24 cellular contexts compared by ENCODE assay signal in genomic region chr1:51347398-51348146, GRCh38. TPM values are rescaled to one million over a fixed set of nuclear protein-coding genes. Genes with fewer than 3 reads are reported as not detected.
"Had no signal": no experiment of that assay in that cellular context is flagged by ENCODE, and none has a peak within 500 bp of the region (broad histone marks: within the 10 kb centered on the region; RNA-seq: fewer than 3 reads in every experiment).

No MANE protein-coding gene starts in this region.

- ATAC-seq: HepG2, Panc1, PC-3 had no signal

- H3K4me2 ChIP-seq: KMS-11, SK-N-SH had no signal

- H3K9me3 ChIP-seq: SK-N-SH had no signal

- H3K27ac ChIP-seq: KMS-11, RWPE1 had no signal

- DNase-seq: IMR-90, Kasumi-1, MV-4-11, NCI-H1048, NCI-H1105, NCI-H1417, NCI-H146, NCI-H1694 treated with DMSO at 0.1 percent for 48 hours, NCI-H1930, NCI-H2081, NCI-H2107, NCI-H2227 treated with DMSO at 0.1 percent for 48 hours, NCI-H510A, NCI-H524 treated with DMSO at 0.1 percent for 48 hours, NCI-H69, NCI-H774, PC-3, SHP77, SK-N-SH had no signal

RNA-seq across cellular contexts. Expression of gene TTC39A, which starts 17.2 kb away (rescaled TPM):
- total RNA-seq: HT1080 had no signal
